ENCODE assay signal across 19 cellular contexts in the genomic region with DNA sequence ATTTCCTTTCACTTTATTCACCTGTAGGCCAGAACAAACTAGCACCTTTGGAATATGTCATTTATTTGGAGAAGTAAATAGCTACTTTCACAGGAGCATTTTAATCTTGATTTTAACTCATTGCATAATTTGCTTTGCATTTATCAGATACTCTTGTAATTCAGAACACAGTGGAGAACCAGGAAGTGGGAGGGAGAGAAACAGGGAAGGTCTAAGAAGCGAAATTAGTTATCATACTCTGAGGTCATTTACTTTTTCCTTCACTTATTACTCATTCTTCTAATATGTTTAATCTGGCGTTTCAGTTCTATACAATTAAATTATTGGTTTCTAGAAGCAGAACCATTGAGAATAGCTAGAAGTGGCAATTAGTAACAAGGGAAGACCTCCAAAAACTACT. TPM values are rescaled to one million over a fixed set of nuclear protein-coding genes. Genes with fewer than 3 reads are reported as not detected.
DNase-seq lines count a peak whose midpoint lies in the region; ATAC-seq, FAIRE-seq and TF ChIP-seq lines count a peak whose summit lies in the region.
"Had no signal": no experiment of that assay in that cellular context is flagged by ENCODE, and none has a peak within 500 bp of the region (broad histone marks: within the 10 kb centered on the region; RNA-seq: fewer than 3 reads in every experiment).

No MANE protein-coding gene starts in this region.

- H2AFZ ChIP-seq in OCI-LY3 (ENCODE audit: low read depth, low read length) (no peak overlapping the region), astrocyte (ENCODE audit: low read depth, low read length) (no peak overlapping the region)

- H3K79me2 ChIP-seq in OCI-LY3 (ENCODE audit: low read length), result no peaks in the 10 kb centered on the region
- no peaks in the 10 kb centered on the region for H3K79me2 ChIP-seq in astrocyte (ENCODE audit: insufficient read depth, low read length)

- no peak for ATAC-seq in HG02970 (IDR thresholded peaks at IDR 0.05; ENCODE audit: low FRiP score, unreplicated experiment)
- ATAC-seq: CD8-positive, alpha-beta T cell; T-cell had no signal

- intact Hi-C loops in posterior vena cava (cut with DNase I), result no loop called here

- H3K4me2 ChIP-seq in OCI-LY3 (ENCODE audit: low read length) (peak overlapping the region; percentile 11; the same call in 1 of the 2 replicates), astrocyte (ENCODE audit: low read length) (no peak overlapping the region)

- H3K4me1 Mint-ChIP-seq in astrocyte (ENCODE audit: low read depth, unreplicated experiment), result peaks cover 6% of the 10 kb centered on the region
- H3K4me1 Mint-ChIP-seq: H9 had no signal

- H3K27ac Mint-ChIP-seq in astrocyte (ENCODE audit: unreplicated experiment), result no peak overlapping the region
- H3K27ac Mint-ChIP-seq: CD8-positive, alpha-beta T cell; H9; T-cell had no signal

- H3K27me3 Mint-ChIP-seq in astrocyte (ENCODE audit: low read depth, unreplicated experiment), result no peaks in the 10 kb centered on the region
- H3K27me3 Mint-ChIP-seq: IgD-negative memory B cell, T-cell had no signal

- FAIRE-seq in astrocyte (lab: Jason Lieb, UNC), result peak; percentile 60
- peak; percentile 17 for FAIRE-seq in islet of Langerhans (lab: Jason Lieb, UNC)

- no peak overlapping the region for H3K4me3 Mint-ChIP-seq in astrocyte (ENCODE audit: unreplicated experiment)
- H3K4me3 Mint-ChIP-seq: CD8-positive, alpha-beta T cell; H9; IgD-negative memory B cell; T-cell had no signal

- TF ChIP-seq CTCF in OCI-LY3 (IDR thresholded peaks at IDR 0.05; ENCODE audit: low read depth, low read length) (no peak), astrocyte (IDR thresholded peaks at IDR 0.05; ENCODE audit: insufficient read depth, low read depth, low read length) (no peak)

- H4K20me1 ChIP-seq in OCI-LY3 (ENCODE audit: insufficient read depth, low read length) (no peaks in the 10 kb centered on the region), astrocyte (ENCODE audit: insufficient read depth, low read length) (no peaks in the 10 kb centered on the region)

- no peaks in the 10 kb centered on the region for H3K27me3 ChIP-seq in OCI-LY3 (ENCODE audit: low read depth, low read length)
- no peaks in the 10 kb centered on the region for H3K27me3 ChIP-seq in astrocyte (ENCODE audit: insufficient read depth, low read length)
- H3K27me3 ChIP-seq: BE2C, Peyer's patch had no signal

- H3K4me1 ChIP-seq in OCI-LY3 (ENCODE audit: low read length), result peaks cover 35% of the 10 kb centered on the region
- H3K4me1 ChIP-seq in astrocyte (ENCODE audit: insufficient read depth, low read length), result no peaks in the 10 kb centered on the region
- H3K4me1 ChIP-seq: Peyer's patch had no signal

- no peaks in the 10 kb centered on the region for H3K36me3 ChIP-seq in OCI-LY3 (replicated peaks; ENCODE audit: low read depth, low read length)
- H3K36me3 ChIP-seq in astrocyte (ENCODE audit: insufficient read depth, low read length), result no peaks in the 10 kb centered on the region
- H3K36me3 ChIP-seq: BE2C, Peyer's patch had no signal

- H3K27ac ChIP-seq in OCI-LY3 (ENCODE audit: low read length), result no peak overlapping the region
- no peak overlapping the region for H3K27ac ChIP-seq in astrocyte (ENCODE audit: low read depth, low read length)
- H3K27ac ChIP-seq: Peyer's patch had no signal

- DNase-seq in ELR (ENCODE audit: low read depth) (peak; percentile 11), astrocyte (ENCODE audit: low read depth) (peak; percentile 2), SIG-M5 (lab: John Stamatoyannopoulos, UW) (no peak), posterior vena cava (ENCODE audit: low spot score) (no peak), NCI-H82 (lab: John Stamatoyannopoulos, UW) (no peak)
- DNase-seq: BE2C; CD8-positive, alpha-beta T cell; DND-41; H9; NCI-H146; NCI-H2107; NCI-H69; Peyer's patch; SHP77; T-cell had no signal

- H3K9me3 ChIP-seq in OCI-LY3 (ENCODE audit: insufficient read depth, low read length) (no peaks in the 10 kb centered on the region), astrocyte (ENCODE audit: insufficient read depth, low read depth, low read length) (no peaks in the 10 kb centered on the region)
- H3K9me3 ChIP-seq: BE2C, Peyer's patch had no signal

- H3K36me3 Mint-ChIP-seq in astrocyte (ENCODE audit: low read depth, unreplicated experiment), result no peaks in the 10 kb centered on the region
- H3K36me3 Mint-ChIP-seq: CD8-positive, alpha-beta T cell; IgD-negative memory B cell; T-cell had no signal

- no peak overlapping the region for H3K4me3 ChIP-seq in OCI-LY3 (ENCODE audit: low read length)
- H3K4me3 ChIP-seq in astrocyte (ENCODE audit: insufficient read depth, low read depth, low read length), result no peak overlapping the region
- H3K4me3 ChIP-seq: Peyer's patch had no signal

- H3K9ac ChIP-seq in OCI-LY3 (ENCODE audit: low read length) (no peak overlapping the region), astrocyte (ENCODE audit: low read length) (no peak overlapping the region)

- H3K9me3 Mint-ChIP-seq in astrocyte (ENCODE audit: unreplicated experiment), result no peaks in the 10 kb centered on the region
- H3K9me3 Mint-ChIP-seq: CD8-positive, alpha-beta T cell; H9; IgD-negative memory B cell; T-cell had no signal

RNA-seq across cellular contexts. Expression of gene RBM44, which starts 20.7 kb away (rescaled TPM):
- total RNA-seq in astrocyte, result 0.29 and 0.32 TPM in 2 replicates
- total RNA-seq in posterior vena cava, result 1 to 10 TPM in 1 of 2 donors, under 1 TPM in 1; 0.60 to 1.6 TPM

RNA-seq across cellular contexts. Expression of gene RAMP1, which starts 40.2 kb away (rescaled TPM):
- 9.1 and 13.7 TPM in 2 replicates for total RNA-seq in astrocyte
- total RNA-seq in posterior vena cava, result 100 to 1,000 TPM; 114 to 116 TPM
- total RNA-seq: CD8-positive, alpha-beta T cell had no signal

Comparison
In these comparisons a context has a peak if more than half of its experiments do, and no peak if none do; other contexts are left out.
1. DNase-seq: peak in ELR (single experiment) and astrocyte (single experiment); none in SIG-M5 (single experiment), posterior vena cava (single experiment) and NCI-H82 (single experiment).